15 cellular contexts compared by ENCODE assay signal in genomic region chr14:57068511-57068910, GRCh38.
"Had no signal": no experiment of that assay in that cellular context is flagged by ENCODE, and none has a peak within 500 bp of the region (broad histone marks: within the 10 kb centered on the region; RNA-seq: fewer than 3 reads in every experiment).

No MANE protein-coding gene starts in this region.

- H3K4me3 Mint-ChIP-seq: activated T-helper 17 cell treated with anti-CD3 and anti-CD28 coated beads, Interleukin-2, amount 50 U/mL, for 72 hours; neural crest cell; stimulated activated naive B cell treated with anti-CD40 and anti-IgM and Interleukin-4, amounts not matched to agents 10 μg/mL and 1 μg/mL and 100 μg/mL, for 72 hours had no signal

- H3K27ac ChIP-seq: gastroesophageal sphincter, ovary, thyroid gland, vagina had no signal

- H3K4me1 Mint-ChIP-seq: activated T-helper 17 cell treated with anti-CD3 and anti-CD28 coated beads, Interleukin-2, amount 50 U/mL, for 72 hours; neural crest cell; stimulated activated naive B cell treated with anti-CD40 and anti-IgM and Interleukin-4, amounts not matched to agents 10 μg/mL and 1 μg/mL and 100 μg/mL, for 72 hours had no signal

- DNase-seq: activated CD4-positive, CD25-positive, alpha-beta regulatory T cell treated with anti-CD3 and anti-CD28 coated beads, Interleukin-2, amount 50 U/mL, for 72 hours; activated naive CD4-positive, alpha-beta T cell treated with Interleukin-2 at 50 U/mL for 16 hours; anterior cingulate cortex; erythroblast; left colon; midbrain; ovary; stimulated activated CD4-positive, alpha-beta T cell treated with anti-CD3 and anti-CD28 coated beads, Interleukin-2, amount 100 ng/mL, for 48 hours; stimulated activated naive B cell treated with anti-CD40 and anti-IgM and Interleukin-4, amounts not matched to agents 10 μg/mL and 1 μg/mL and 100 μg/mL, for 72 hours; T1000; thyroid gland had no signal

- H3K36me3 Mint-ChIP-seq: stimulated activated naive B cell treated with anti-CD40 and anti-IgM and Interleukin-4, amounts not matched to agents 10 μg/mL and 1 μg/mL and 100 μg/mL, for 72 hours had no signal

- H3K27ac Mint-ChIP-seq: activated T-helper 17 cell treated with anti-CD3 and anti-CD28 coated beads, Interleukin-2, amount 50 U/mL, for 72 hours; stimulated activated naive B cell treated with anti-CD40 and anti-IgM and Interleukin-4, amounts not matched to agents 10 μg/mL and 1 μg/mL and 100 μg/mL, for 72 hours had no signal

- H3K9me3 ChIP-seq: gastroesophageal sphincter, ovary, thyroid gland, vagina had no signal

- H3K9me3 Mint-ChIP-seq: activated T-helper 17 cell treated with anti-CD3 and anti-CD28 coated beads, Interleukin-2, amount 50 U/mL, for 72 hours; neural crest cell; stimulated activated naive B cell treated with anti-CD40 and anti-IgM and Interleukin-4, amounts not matched to agents 10 μg/mL and 1 μg/mL and 100 μg/mL, for 72 hours had no signal

- H3K27me3 ChIP-seq: ovary, thyroid gland, vagina had no signal

- ATAC-seq: activated T-helper 17 cell treated with anti-CD3 and anti-CD28 coated beads, Interleukin-2, amount 50 U/mL, for 72 hours; gastroesophageal sphincter; left colon; stimulated activated naive B cell treated with anti-CD40 and anti-IgM and Interleukin-4, amounts not matched to agents 10 μg/mL and 1 μg/mL and 100 μg/mL, for 72 hours had no signal
